8 cellular contexts compared by ENCODE assay signal in genomic region chr11:46361283-46362145, GRCh38. TPM values are rescaled to one million over a fixed set of nuclear protein-coding genes. Genes with fewer than 3 reads are reported as not detected.
DNase-seq lines count a peak whose midpoint lies in the region; ATAC-seq lines count a peak whose summit lies in the region.

No MANE protein-coding gene starts in this region.

- H3K4me1 ChIP-seq in rectal smooth muscle tissue (ENCODE audit: control insufficient read depth, insufficient read depth, low read length): peaks cover 27% of the 10 kb centered on the region

- ATAC-seq in GM18867 (IDR thresholded peaks at IDR 0.05; ENCODE audit: unreplicated experiment): peak; percentile 88
- peak; percentile 72 for ATAC-seq in HG02943 (IDR thresholded peaks at IDR 0.05; ENCODE audit: low read depth, unreplicated experiment)
- ATAC-seq in Right ventricle myocardium inferior: peak; percentile 78

- DNase-seq in NOMO-1 treated with DMSO at 0.1 percent for 48 hours (lab: John Stamatoyannopoulos, UW; ENCODE audit: unreplicated experiment): peak; percentile 87
- peak; percentile 45 for DNase-seq in activated T-helper 1 cell treated with Interleukin-2 at 50 U/mL for 16 hours (ENCODE audit: low read depth)
- DNase-seq in Right ventricle myocardium inferior (ENCODE audit: missing footprints): peak; percentile 90
- no peak for DNase-seq in NCI-H146 (lab: John Stamatoyannopoulos, UW)
- DNase-seq in HK-2 (ENCODE audit: unreplicated experiment): no peak

- H3K36me3 ChIP-seq in rectal smooth muscle tissue (ENCODE audit: control insufficient read depth, insufficient read depth, low read length): peaks cover 2% of the 10 kb centered on the region

- intact Hi-C loops in Right ventricle myocardium inferior (cut with DNase I): no loop called here

- peak overlapping the region; percentile 82 for H3K27ac ChIP-seq in rectal smooth muscle tissue (ENCODE audit: low read depth, low read length)

- peak overlapping the region; percentile 43 for H3K9ac ChIP-seq in rectal smooth muscle tissue (ENCODE audit: low read length)

- no peaks in the 10 kb centered on the region for H3K27me3 ChIP-seq in rectal smooth muscle tissue (ENCODE audit: control insufficient read depth, insufficient read depth, low read length)

- H3K4me3 ChIP-seq in rectal smooth muscle tissue (ENCODE audit: low read length): peak overlapping the region; percentile 65

RNA-seq across cellular contexts. Expression of gene DGKZ, which starts 14.3 kb away (rescaled TPM):
- total RNA-seq in Right ventricle myocardium inferior: 67.5 TPM

RNA-seq across cellular contexts. Expression of gene MDK, which starts 20.0 kb away (rescaled TPM):
- 3.2 TPM for total RNA-seq in Right ventricle myocardium inferior

RNA-seq across cellular contexts. Expression of gene CHRM4, which starts 30.1 kb away (rescaled TPM):
- not detected for total RNA-seq in Right ventricle myocardium inferior

Comparison
In these comparisons a context has a peak if more than half of its experiments do, and no peak if none do; other contexts are left out.
1. DNase-seq: peak in NOMO-1 treated with DMSO at 0.1 percent for 48 hours (single experiment), activated T-helper 1 cell treated with Interleukin-2 at 50 U/mL for 16 hours (single experiment) and Right ventricle myocardium inferior (single experiment); none in NCI-H146 (single experiment) and HK-2 (single experiment).
2. Peak in every context shown above with its lines, with median percentiles within 50 percentile points of each other: ATAC-seq.